In the genomic region with DNA sequence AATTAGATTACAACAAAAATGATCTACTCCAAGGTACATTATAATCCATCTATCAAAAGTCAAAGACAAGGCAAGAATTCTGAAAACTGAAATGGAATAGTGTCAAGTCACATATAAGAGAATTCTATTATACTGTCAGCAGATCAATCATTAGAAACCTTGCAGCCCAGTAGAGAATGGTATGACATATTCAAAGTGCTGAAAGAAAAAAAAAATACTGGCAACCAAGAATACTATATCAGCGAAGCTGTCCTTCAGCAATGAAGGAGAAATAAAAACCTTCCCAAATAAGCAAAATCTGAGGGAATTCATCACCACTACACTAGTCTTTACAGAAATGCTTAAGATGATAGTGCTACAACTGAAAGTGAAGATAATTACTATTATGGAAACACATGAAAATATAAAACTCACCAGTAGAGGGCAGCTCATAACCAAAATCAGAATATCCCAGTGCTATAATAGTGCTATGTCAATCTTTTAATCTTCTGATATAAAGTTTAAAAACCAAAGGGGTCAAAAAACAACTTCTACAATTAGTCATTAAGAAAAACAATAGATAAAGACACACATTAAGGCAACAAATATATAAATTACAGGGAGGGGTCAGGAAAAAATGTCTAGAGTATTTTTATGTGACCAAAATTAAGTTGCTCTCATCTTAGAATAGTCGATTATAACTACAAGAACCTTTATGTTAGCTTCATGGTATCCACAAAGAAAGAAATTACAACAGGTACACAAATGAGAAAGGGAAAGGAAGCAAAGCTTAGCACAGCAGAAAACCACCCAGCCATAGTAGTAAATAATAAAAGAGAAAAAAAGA, we compare ENCODE assay signal across 9 cellular contexts.
DNase-seq lines count a peak whose midpoint lies in the region; ATAC-seq and TF ChIP-seq lines count a peak whose summit lies in the region.
"Had no signal": no experiment of that assay in that cellular context is flagged by ENCODE, and none has a peak within 500 bp of the region (broad histone marks: within the 10 kb centered on the region; RNA-seq: fewer than 3 reads in every experiment).

No MANE protein-coding gene starts in this region.

- DNase-seq in cardiac muscle cell (ENCODE audit: low read depth in 1 of 2, low spot score in 1 of 2): peak in 1 of 2 donors; percentile 9
- no peak for DNase-seq in right cardiac atrium
- no peak for DNase-seq in smooth muscle cell (lab: John Stamatoyannopoulos, UW; ENCODE audit: unreplicated experiment)
- no peak for DNase-seq in DMS153 treated with DMSO at 0.1 percent for 48 hours (lab: John Stamatoyannopoulos, UW; ENCODE audit: unreplicated experiment)
- DNase-seq in stimulated activated CD4-positive, alpha-beta T cell treated with anti-CD3 and anti-CD28 coated beads, Interleukin-12 subunit alpha, Interleukin-12 subunit beta, amount 100 ng/mL, for 4 hours: no peak
- DNase-seq in stimulated activated naive CD8-positive, alpha-beta T cell treated with anti-CD3 and anti-CD28 coated beads, Interleukin-15, amount 100 ng/mL, for 72 hours: no peak

- H3K27ac ChIP-seq in cardiac muscle cell: no peak overlapping the region
- no peak overlapping the region for H3K27ac ChIP-seq in right cardiac atrium (ENCODE audit: low read length)
- no peak overlapping the region for H3K27ac ChIP-seq in VCaP
- no peak overlapping the region for H3K27ac ChIP-seq in smooth muscle cell (ENCODE audit: low read depth)

- no peaks in the 10 kb centered on the region for H3K36me3 ChIP-seq in cardiac muscle cell
- no peaks in the 10 kb centered on the region for H3K36me3 ChIP-seq in smooth muscle cell (ENCODE audit: low read depth)

- TF ChIP-seq CTCF in cardiac muscle cell (IDR thresholded peaks at IDR 0.05; ENCODE audit: low read depth, low read length) (peak; percentile 42), VCaP (conservative IDR thresholded peaks at IDR 0.05) (peak; percentile 73), smooth muscle cell (IDR thresholded peaks at IDR 0.05; ENCODE audit: borderline replicate concordance, insufficient read depth, poor library complexity, severe bottlenecking) (peak; percentile 53)

- no peak overlapping the region for H2AFZ ChIP-seq in smooth muscle cell (ENCODE audit: low read depth)

- H3K9me3 Mint-ChIP-seq in stimulated activated naive CD8-positive, alpha-beta T cell treated with anti-CD3 and anti-CD28 coated beads, Interleukin-15, amount 100 ng/mL, for 72 hours: peaks cover 11 to 19% of the 10 kb centered on the region in 2 donors

- H3F3A ChIP-seq in smooth muscle cell (ENCODE audit: low read depth): no peaks in the 10 kb centered on the region

- H3K4me3 Mint-ChIP-seq in stimulated activated naive CD8-positive, alpha-beta T cell treated with anti-CD3 and anti-CD28 coated beads, Interleukin-15, amount 100 ng/mL, for 72 hours: no peak overlapping the region
- H3K4me3 Mint-ChIP-seq: activated naive CD8-positive, alpha-beta T cell had no signal

- H3K4me1 ChIP-seq in cardiac muscle cell (ENCODE audit: low read depth): no peaks in the 10 kb centered on the region
- no peaks in the 10 kb centered on the region for H3K4me1 ChIP-seq in right cardiac atrium (ENCODE audit: control insufficient read depth, insufficient read depth, low read length)
- no peaks in the 10 kb centered on the region for H3K4me1 ChIP-seq in smooth muscle cell (ENCODE audit: low read depth)

- no peaks in the 10 kb centered on the region for H3K27me3 ChIP-seq in cardiac muscle cell
- H3K27me3 ChIP-seq in right cardiac atrium (ENCODE audit: control insufficient read depth, insufficient read depth): no peaks in the 10 kb centered on the region
- no peaks in the 10 kb centered on the region for H3K27me3 ChIP-seq in smooth muscle cell (ENCODE audit: low read depth)

- no peaks in the 10 kb centered on the region for H3K79me2 ChIP-seq in smooth muscle cell (ENCODE audit: low read depth)

- 52% methylated on average over 2 of the region's 2 CpGs for WGBS in right cardiac atrium
- 35% methylated on average over 2 of the region's 2 CpGs for WGBS in smooth muscle cell (ENCODE audit: low lambda C conversion rate)

- no peaks in the 10 kb centered on the region for H3K27me3 Mint-ChIP-seq in stimulated activated naive CD8-positive, alpha-beta T cell treated with anti-CD3 and anti-CD28 coated beads, Interleukin-15, amount 100 ng/mL, for 72 hours
- H3K27me3 Mint-ChIP-seq: activated naive CD8-positive, alpha-beta T cell had no signal

- no peaks in the 10 kb centered on the region for H3K4me1 Mint-ChIP-seq in stimulated activated naive CD8-positive, alpha-beta T cell treated with anti-CD3 and anti-CD28 coated beads, Interleukin-15, amount 100 ng/mL, for 72 hours

- intact Hi-C loops in right cardiac atrium (cut with DNase I): no loop called here

- no peak overlapping the region for H3K27ac Mint-ChIP-seq in stimulated activated naive CD8-positive, alpha-beta T cell treated with anti-CD3 and anti-CD28 coated beads, Interleukin-15, amount 100 ng/mL, for 72 hours
- H3K27ac Mint-ChIP-seq: activated naive CD8-positive, alpha-beta T cell had no signal

- no peaks in the 10 kb centered on the region for H4K20me1 ChIP-seq in smooth muscle cell (ENCODE audit: low read depth)

- H3K4me3 ChIP-seq in cardiac muscle cell (no peak overlapping the region), right cardiac atrium (ENCODE audit: low read length) (no peak overlapping the region), smooth muscle cell (no peak overlapping the region)

- H3K9me3 ChIP-seq in cardiac muscle cell (ENCODE audit: low read depth) (no peaks in the 10 kb centered on the region), right cardiac atrium (ENCODE audit: control insufficient read depth, low read length) (peaks cover 2% of the 10 kb centered on the region), smooth muscle cell (replicated peaks; ENCODE audit: low read depth) (no peaks in the 10 kb centered on the region)

- no peak overlapping the region for H3K4me2 ChIP-seq in smooth muscle cell

- ATAC-seq in right cardiac atrium (no peak), HG03108 (IDR thresholded peaks at IDR 0.05; ENCODE audit: unreplicated experiment) (peak; percentile 69)
- no peak for ATAC-seq in stimulated activated naive CD8-positive, alpha-beta T cell treated with anti-CD3 and anti-CD28 coated beads, Interleukin-15, amount 100 ng/mL, for 72 hours

- no peak overlapping the region for H3K9ac ChIP-seq in smooth muscle cell (ENCODE audit: low read depth)
